11 cellular contexts compared by ENCODE assay signal in the genomic region with DNA sequence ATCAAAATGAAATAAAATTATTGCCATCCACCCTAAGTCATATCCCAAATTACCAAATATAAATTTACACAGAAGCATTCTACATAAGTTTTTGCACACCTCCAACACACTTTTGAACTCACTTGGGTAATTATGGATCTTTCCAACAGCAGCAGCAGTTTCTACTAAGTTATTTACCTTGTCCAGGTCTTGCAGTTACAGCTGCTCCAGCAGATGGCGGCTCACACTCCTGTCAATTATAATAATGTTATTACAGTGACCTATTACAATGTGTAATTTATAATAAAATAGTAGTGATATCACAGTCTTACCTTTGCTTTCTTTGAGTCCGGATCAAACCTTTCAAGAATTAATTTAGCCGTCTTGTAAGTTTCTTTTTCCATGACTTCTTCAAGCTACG. TPM values are rescaled to one million over a fixed set of nuclear protein-coding genes. Genes with fewer than 3 reads are reported as not detected.
DNase-seq lines count a peak whose midpoint lies in the region; ATAC-seq, FAIRE-seq and TF ChIP-seq lines count a peak whose summit lies in the region.
"Had no signal": no experiment of that assay in that cellular context is flagged by ENCODE, and none has a peak within 500 bp of the region (broad histone marks: within the 10 kb centered on the region; RNA-seq: fewer than 3 reads in every experiment).

No MANE protein-coding gene starts in this region.

- H2BK5ac ChIP-seq in H1 (ENCODE audit: low read depth, low read length): no peak overlapping the region

- H3K23me2 ChIP-seq in H1 (ENCODE audit: low read depth, low read length): no peaks in the 10 kb centered on the region

- WGBS in H1 (ENCODE audit: extremely low coverage in 1 of 2, insufficient coverage in 1 of 2, insufficient read length in 1 of 2, insufficient replicate concordance in 2 of 2, low coverage in 1 of 2, low lambda C conversion rate in 2 of 2, missing lambda C conversion rate in 1 of 2), 2 experiments: 90% methylated on average over 4 of the region's 4 CpGs; no CpG with 5 or more reads in 1 of the 2 experiments

- no peaks in the 10 kb centered on the region for H4K20me1 ChIP-seq in H1 (replicated peaks in 1 of 2; ENCODE audit: control insufficient read depth in 1 of 2, insufficient read depth in 2 of 2, low read length in 2 of 2)

- H2BK12ac ChIP-seq in H1 (ENCODE audit: low read depth, low read length): no peak overlapping the region

- no peak overlapping the region for H2AFZ ChIP-seq in H1 (ENCODE audit: low read length)

- H3K4ac ChIP-seq in H1 (replicated peaks; ENCODE audit: insufficient read length, low read depth, low read length): no peak overlapping the region

- no peak overlapping the region for H2BK20ac ChIP-seq in H1 (ENCODE audit: low read length)

- no peak overlapping the region for H2BK120ac ChIP-seq in H1 (replicated peaks; ENCODE audit: low read depth, low read length)

- H3K4me1 ChIP-seq in A673 (ENCODE audit: insufficient read depth, low read length, poor library complexity, severe bottlenecking) (no peaks in the 10 kb centered on the region), H1 (replicated peaks in 1 of 4; ENCODE audit: control insufficient read depth in 3 of 4, insufficient read depth in 4 of 4, low read length in 3 of 4) (no peaks in the 10 kb centered on the region)
- H3K4me1 ChIP-seq: gastrocnemius medialis had no signal

- H3K79me1 ChIP-seq in H1 (ENCODE audit: low read depth, low read length): no peaks in the 10 kb centered on the region

- H3K4me3 ChIP-seq in A673 (ENCODE audit: low read depth, low read length, poor library complexity, severe bottlenecking) (no peak overlapping the region), H1 (ENCODE audit: extremely low read depth in 1 of 4, insufficient read depth in 2 of 4, low read depth in 3 of 4, low read length in 4 of 4) (no peak overlapping the region), H7 (ENCODE audit: insufficient read depth, low read depth, low read length) (no peak overlapping the region), coronary artery (no peak overlapping the region)
- H3K4me3 ChIP-seq: gastrocnemius medialis had no signal

- H3K36me3 ChIP-seq in A673 (ENCODE audit: insufficient read depth, low read length, poor library complexity, severe bottlenecking) (peaks cover 6% of the 10 kb centered on the region), H1 (ENCODE audit: control insufficient read depth in 2 of 4, insufficient read depth in 4 of 4, low read length in 3 of 4) (no peaks in the 10 kb centered on the region), H7 (replicated peaks; ENCODE audit: control insufficient read depth, insufficient read depth, low read length) (no peaks in the 10 kb centered on the region)

- H3K79me2 ChIP-seq in H1 (ENCODE audit: control insufficient read depth in 1 of 2, insufficient read depth in 2 of 2, low read length in 2 of 2): no peaks in the 10 kb centered on the region

- FAIRE-seq in H1 (lab: Jason Lieb, UNC): no peak

- POLR2A ChIA-PET in A673 (lab: Charles Lee; ENCODE audit: low non-redundant PET): no interaction called here
- POLR2A ChIA-PET in H1 (lab: Charles Lee; ENCODE audit: partially characterized antibody): no interaction called here

- no peak for TF ChIP-seq POLR2A in H1 (IDR thresholded peaks at IDR 0.05; ENCODE audit: control extremely low read depth in 1 of 2, low read depth in 2 of 2, low read length in 2 of 2)

- ATAC-seq in GM21825 (IDR thresholded peaks at IDR 0.05; ENCODE audit: unreplicated experiment): no peak
- ATAC-seq: gastrocnemius medialis; naive thymus-derived CD4-positive, alpha-beta T cell had no signal

- no peak overlapping the region for H3K9ac ChIP-seq in H1 (replicated peaks in 1 of 4; ENCODE audit: extremely low read depth in 1 of 4, low read depth in 3 of 4, low read length in 3 of 4)

- no TSS peak for BruUV-seq in A673 (replicated peaks; lab: Mats Ljungman, UMichigan)

- no peak overlapping the region for H2BK15ac ChIP-seq in H1 (ENCODE audit: low read length)

- no peak overlapping the region for H4K8ac ChIP-seq in H1 (ENCODE audit: extremely low read depth, insufficient read depth, low read length)

- TF ChIP-seq RAD21 in H1 (IDR thresholded peaks at IDR 0.05 in 1 of 2, conservative IDR thresholded peaks at IDR 0.05 in 1 of 2; ENCODE audit: low read depth in 2 of 2, low read length in 2 of 2): peak in 1 of 2 experiments; percentile 22; a peak in 1 of 4 replicates

- no peak overlapping the region for H3K4me2 ChIP-seq in H1 (ENCODE audit: insufficient read depth in 1 of 2, low read depth in 2 of 2, low read length in 2 of 2)

- intact Hi-C loops in A673 (cut with micrococcal nuclease; ENCODE audit: unreplicated experiment): no loop called here

- no peak overlapping the region for H3K18ac ChIP-seq in H1 (ENCODE audit: extremely low read depth, low read length)

- no peak overlapping the region for H2AK5ac ChIP-seq in H1 (ENCODE audit: low read depth, low read length)

- no peaks in the 10 kb centered on the region for H3K27me3 ChIP-seq in A673 (replicated peaks; ENCODE audit: insufficient read depth, low read depth, low read length, poor library complexity)
- no peaks in the 10 kb centered on the region for H3K27me3 ChIP-seq in H1 (replicated peaks in 1 of 4; ENCODE audit: control insufficient read depth in 3 of 4, extremely low read depth in 1 of 4, insufficient read depth in 3 of 4, low read length in 3 of 4)
- H3K27me3 ChIP-seq in H7 (ENCODE audit: control insufficient read depth, insufficient read depth, low read length): no peaks in the 10 kb centered on the region
- H3K27me3 ChIP-seq: gastrocnemius medialis had no signal

- no peak for DNase-seq in A673 (ENCODE audit: low spot score)
- peak; percentile 34 for DNase-seq in DMS 273 treated with DMSO at 0.1 percent for 48 hours (lab: John Stamatoyannopoulos, UW)
- peak; percentile 53 for DNase-seq in NCI-H82 treated with DMSO at 0.1 percent for 48 hours (lab: John Stamatoyannopoulos, UW; ENCODE audit: unreplicated experiment)
- no peak for DNase-seq in H1 (ENCODE audit: low read depth in 1 of 2, low spot score in 2 of 2)
- no peak for DNase-seq in H7
- no peak for DNase-seq in coronary artery (ENCODE audit: low spot score)
- no peak for DNase-seq in NCI-H1092 treated with DMSO at 0.1 percent for 48 hours (lab: John Stamatoyannopoulos, UW)
- DNase-seq: gastrocnemius medialis; naive thymus-derived CD4-positive, alpha-beta T cell; NCI-H2029 had no signal

- H4K5ac ChIP-seq in H1 (ENCODE audit: insufficient read length, low read depth, low read length): no peak overlapping the region

- no peak overlapping the region for H3K23ac ChIP-seq in H1 (ENCODE audit: insufficient read length)

- H3K56ac ChIP-seq in H1 (replicated peaks; ENCODE audit: insufficient read length, low read depth, low read length): no peak overlapping the region

- H3K14ac ChIP-seq in H1 (ENCODE audit: insufficient read length): no peak overlapping the region

- no peak overlapping the region for H4K91ac ChIP-seq in H1 (replicated peaks; ENCODE audit: insufficient read length, low read length)

- no peak for TF ChIP-seq EP300 in H1 (IDR thresholded peaks at IDR 0.05; ENCODE audit: borderline replicate concordance in 1 of 2, low read depth in 2 of 2, low read length in 2 of 2)

- H3K9me3 ChIP-seq in A673 (ENCODE audit: low read depth, low read length, poor library complexity, severe bottlenecking): no peaks in the 10 kb centered on the region
- no peaks in the 10 kb centered on the region for H3K9me3 ChIP-seq in H1 (ENCODE audit: insufficient read depth in 2 of 2, low read depth in 1 of 2, low read length in 1 of 2)
- H3K9me3 ChIP-seq: gastrocnemius medialis had no signal

- CTCF ChIA-PET in A673 (lab: Charles Lee) (no interaction called here), H1 (lab: Charles Lee; ENCODE audit: partially characterized antibody) (interaction anchor here (0.6 to 1.5 kb wide), 4 partner anchors 12 to 596 kb away, joined by 3 to 5 read pairs (median 3); no protein-coding TSS in a partner anchor)

- H3K27ac ChIP-seq in A673 (ENCODE audit: low read depth, low read length, poor library complexity, severe bottlenecking): no peak overlapping the region
- no peak overlapping the region for H3K27ac ChIP-seq in H1 (ENCODE audit: low read depth, low read length)
- no peak overlapping the region for H3K27ac ChIP-seq in coronary artery
- H3K27ac ChIP-seq: gastrocnemius medialis had no signal

- TF ChIP-seq CTCF in A673 (conservative IDR thresholded peaks at IDR 0.05; ENCODE audit: low read depth, low read length) (peak; percentile 36), H1 (IDR thresholded peaks at IDR 0.05; ENCODE audit: control extremely low read depth in 1 of 3, insufficient read depth in 1 of 3, low read depth in 1 of 3, low read length in 3 of 3) (peak in 2 of 3 experiments; percentile 13 to 28; a peak in 2 of 4 replicates), coronary artery (IDR thresholded peaks at IDR 0.05) (no peak)

TF ChIP-seq in H1, 55 proteins besides CTCF, POLR2A, EP300 and RAD21:
- no peak for TF ChIP-seq PHF8 (conservative IDR thresholded peaks at IDR 0.05; ENCODE audit: low read depth, low read length)
- TF ChIP-seq CHD1 (IDR thresholded peaks at IDR 0.05; ENCODE audit: low read depth, low read length): no peak
- TF ChIP-seq GTF2F1 (IDR thresholded peaks at IDR 0.05; ENCODE audit: borderline replicate concordance, low read depth, low read length): no peak
- TF ChIP-seq BACH1 (IDR thresholded peaks at IDR 0.05; ENCODE audit: low read length): no peak
- no peak for TF ChIP-seq EZH2 (IDR thresholded peaks at IDR 0.05; ENCODE audit: low read depth, low read length, severe bottlenecking)

RNA-seq across cellular contexts. Expression of a gene that starts 37.9 kb away (rescaled TPM):
- 42.5 and 46.6 TPM in 2 replicates for total RNA-seq in A673 (2021)
- total RNA-seq in H1 (2021; fragmentation: NEBNext Ultra II Directional; extraction: Animal tissue kit (Norgen Biotek cat#: 25700)): 10.3 and 11.8 TPM in 2 replicates
- 2.2 and 3.1 TPM in 2 replicates for polyA plus RNA-seq in H1 (2011; rRNA removed)
- polyA plus RNA-seq in H1 (2011; cell fraction: cytosol; rRNA removed): 4.3 TPM
- polyA plus RNA-seq in H1 (2011; cell fraction: nucleus; rRNA removed): 2.1 TPM
- polyA plus RNA-seq in H1 (2012, experiment 1 of 2): 2.7 to 4.8 TPM (median 3.4 TPM) in 4 replicates
- 0.17 TPM for polyA plus RNA-seq in H1 (2012, experiment 2 of 2)
- polyA plus RNA-seq in H1 (2013, experiment 1 of 2): 5.4 TPM
- polyA plus RNA-seq in H1 (2013, experiment 2 of 2): 6.8 TPM
- 8.5 and 13.8 TPM in 2 replicates for polyA minus RNA-seq in H1 (2011; rRNA and poly(A)+ RNA removed)
- polyA minus RNA-seq in H1 (2011; cell fraction: cytosol; rRNA and poly(A)+ RNA removed): 8.1 TPM
- 13.6 TPM for polyA minus RNA-seq in H1 (2011; cell fraction: nucleus; rRNA and poly(A)+ RNA removed)
- 12.4 and 12.6 TPM in 2 replicates for total RNA-seq in H7 (2014; rRNA removed; shearing (Covaris generic))

Comparison
In these comparisons a context has a peak if more than half of its experiments do, and no peak if none do; other contexts are left out.
1. DNase-seq: peak in DMS 273 treated with DMSO at 0.1 percent for 48 hours (single experiment) and NCI-H82 treated with DMSO at 0.1 percent for 48 hours (single experiment); none in A673 (single experiment), H1 (0 of 2), H7 (single experiment), coronary artery (single experiment) and NCI-H1092 treated with DMSO at 0.1 percent for 48 hours (single experiment).